In the genomic region with DNA sequence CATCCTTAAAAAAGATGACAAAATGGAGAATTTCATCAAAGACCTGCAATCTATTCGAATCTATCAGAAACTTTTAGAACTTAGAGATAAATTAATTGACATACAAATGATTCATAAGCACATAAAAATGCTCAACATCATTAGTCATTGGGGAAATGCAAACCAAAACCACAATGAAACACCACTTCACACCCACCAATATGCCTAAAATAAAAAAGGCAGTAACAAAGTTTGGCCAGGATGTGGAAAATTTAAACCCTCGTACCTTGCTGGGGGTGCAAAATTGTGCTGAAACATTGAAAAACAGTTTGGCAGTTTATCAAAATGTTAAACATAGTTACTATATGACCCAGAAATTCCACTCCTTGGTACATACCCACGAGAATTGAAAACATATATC, we compare ENCODE assay signal across 12 cellular contexts. TPM values are rescaled to one million over a fixed set of nuclear protein-coding genes. Genes with fewer than 3 reads are reported as not detected.
DNase-seq lines count a peak whose midpoint lies in the region; ATAC-seq, FAIRE-seq and TF ChIP-seq lines count a peak whose summit lies in the region.
"Had no signal": no experiment of that assay in that cellular context is flagged by ENCODE, and none has a peak within 500 bp of the region (broad histone marks: within the 10 kb centered on the region; RNA-seq: fewer than 3 reads in every experiment).

No MANE protein-coding gene starts in this region.

- intact Hi-C loops in pancreas (cut with DNase I) (no loop called here), CD14-positive monocyte (cut with micrococcal nuclease) (no loop called here)

- H2AFZ ChIP-seq in GM23248 = no peak overlapping the region

- H3K4me1 ChIP-seq in GM23248 (ENCODE audit: insufficient read depth) (peaks cover 6% of the 10 kb centered on the region), pancreas (peaks cover 0 to 11% (median 0%) of the 10 kb centered on the region in 3 donors)

- no peak overlapping the region for H3K27ac ChIP-seq in GM23248
- H3K27ac ChIP-seq in epithelial cell of prostate = peak overlapping the region; percentile 4
- H3K27ac ChIP-seq in pancreas = no peak overlapping the region

- H3K36me3 Mint-ChIP-seq in activated CD4-positive, alpha-beta T cell treated with anti-CD3 and anti-CD28 coated beads, Interleukin-2, amount 10 ng/mL, durations not matched to agents 7 days and 5 days (ENCODE audit: low read depth) = peaks cover 12% of the 10 kb centered on the region
- no peaks in the 10 kb centered on the region for H3K36me3 Mint-ChIP-seq in CD14-positive monocyte
- H3K36me3 Mint-ChIP-seq: CD8-positive, alpha-beta T cell had no signal

- no peak for FAIRE-seq in pancreas (lab: Jason Lieb, UNC)

- H3F3A ChIP-seq in GM23248 (ENCODE audit: insufficient read depth) = peaks cover 12% of the 10 kb centered on the region; the same call in 1 of the 2 replicates

- no peaks in the 10 kb centered on the region for H4K20me1 ChIP-seq in GM23248 (ENCODE audit: insufficient read depth)

- ATAC-seq in pancreas = no peak
- ATAC-seq: CD8-positive, alpha-beta T cell; left cardiac atrium had no signal

- H3K9ac ChIP-seq in GM23248 = no peak overlapping the region

- H3K36me3 ChIP-seq in GM23248 (ENCODE audit: low read depth) (no peaks in the 10 kb centered on the region), pancreas (no peaks in the 10 kb centered on the region)

- no peak overlapping the region for H3K27ac Mint-ChIP-seq in activated CD4-positive, alpha-beta T cell treated with anti-CD3 and anti-CD28 coated beads, Interleukin-2, amount 10 ng/mL, durations not matched to agents 7 days and 5 days
- no peak overlapping the region for H3K27ac Mint-ChIP-seq in CD14-positive monocyte
- H3K27ac Mint-ChIP-seq: CD8-positive, alpha-beta T cell; stimulated activated naive B cell treated with anti-CD40 and anti-IgM and Interleukin-4, amounts not matched to agents 10 μg/mL and 1 μg/mL and 100 μg/mL, for 72 hours had no signal

- WGBS in GM23248 (ENCODE audit: low coverage in 1 of 2, low lambda C conversion rate in 2 of 2, missing lambda C conversion rate in 2 of 2), 2 experiments = 14 to 18% methylated on average over 3 of the region's 3 CpGs
- 82 to 86% methylated on average over 3 of the region's 3 CpGs for WGBS in pancreas, 2 donors

- H3K4me3 ChIP-seq in AG10803 (ENCODE audit: low read length) = no peak overlapping the region
- no peak overlapping the region for H3K4me3 ChIP-seq in GM23248
- H3K4me3 ChIP-seq in pancreas = no peak overlapping the region

- peaks cover 35% of the 10 kb centered on the region for H3K4me1 Mint-ChIP-seq in activated CD4-positive, alpha-beta T cell treated with anti-CD3 and anti-CD28 coated beads, Interleukin-2, amount 10 ng/mL, durations not matched to agents 7 days and 5 days
- H3K4me1 Mint-ChIP-seq in CD14-positive monocyte = no peaks in the 10 kb centered on the region

- H3K9me3 ChIP-seq in GM23248 (ENCODE audit: low read depth) = no peaks in the 10 kb centered on the region
- H3K9me3 ChIP-seq in pancreas = no peaks in the 10 kb centered on the region

- no peaks in the 10 kb centered on the region for H3K9me2 ChIP-seq in GM23248 (ENCODE audit: insufficient read depth)

- no peak overlapping the region for H3K4me3 Mint-ChIP-seq in activated CD4-positive, alpha-beta T cell treated with anti-CD3 and anti-CD28 coated beads, Interleukin-2, amount 10 ng/mL, durations not matched to agents 7 days and 5 days
- no peak overlapping the region for H3K4me3 Mint-ChIP-seq in CD14-positive monocyte
- H3K4me3 Mint-ChIP-seq: CD8-positive, alpha-beta T cell; stimulated activated naive B cell treated with anti-CD40 and anti-IgM and Interleukin-4, amounts not matched to agents 10 μg/mL and 1 μg/mL and 100 μg/mL, for 72 hours had no signal

- peaks cover 5% of the 10 kb centered on the region for H3K27me3 Mint-ChIP-seq in activated CD4-positive, alpha-beta T cell treated with anti-CD3 and anti-CD28 coated beads, Interleukin-2, amount 10 ng/mL, durations not matched to agents 7 days and 5 days
- peaks cover 2 to 3% (median 3%) of the 10 kb centered on the region in 3 donors for H3K27me3 Mint-ChIP-seq in CD14-positive monocyte (ENCODE audit: low read depth in 3 of 3)

- POLR2A ChIA-PET in activated CD4-positive, alpha-beta T cell treated with anti-CD3 and anti-CD28 coated beads, Interleukin-2, amount 10 ng/mL, durations not matched to agents 7 days and 5 days (lab: Charles Lee) = no interaction called here

- TF ChIP-seq CTCF in AG10803 (conservative IDR thresholded peaks at IDR 0.05; ENCODE audit: low read length) (no peak), pancreas (IDR thresholded peaks at IDR 0.05) (no peak), CD14-positive monocyte (IDR thresholded peaks at IDR 0.05) (no peak)

- H3K79me2 ChIP-seq in GM23248 (ENCODE audit: insufficient read depth) = no peaks in the 10 kb centered on the region

- CTCF ChIA-PET in activated CD4-positive, alpha-beta T cell treated with anti-CD3 and anti-CD28 coated beads, Interleukin-2, amount 10 ng/mL, durations not matched to agents 7 days and 5 days (lab: Charles Lee) = interaction anchor here (0.7 kb wide), 1 partner anchor 53 kb away, joined by 3 read pairs; the partner anchor contains the start of gene RPIA

- DNase-seq in AG10803 (ENCODE audit: low read depth) = peak; percentile 20
- peak; percentile 62 for DNase-seq in GM23248
- DNase-seq in activated CD4-positive, alpha-beta T cell treated with anti-CD3 and anti-CD28 coated beads, Interleukin-2, amount 10 ng/mL, durations not matched to agents 7 days and 5 days = peak; percentile 37
- DNase-seq in epithelial cell of prostate (ENCODE audit: low read depth, low spot score) = peak; percentile 44
- no peak for DNase-seq in AG20443 (ENCODE audit: low spot score)
- DNase-seq in HuH-7.5 (ENCODE audit: low spot score) = no peak
- no peak for DNase-seq in pancreas
- DNase-seq in CD14-positive monocyte (ENCODE audit: low spot score) = no peak
- DNase-seq: left cardiac atrium; NCI-H2029; stimulated activated naive B cell treated with anti-CD40 and anti-IgM and Interleukin-4, amounts not matched to agents 10 μg/mL and 1 μg/mL and 100 μg/mL, for 72 hours had no signal

- H3K9me3 Mint-ChIP-seq in activated CD4-positive, alpha-beta T cell treated with anti-CD3 and anti-CD28 coated beads, Interleukin-2, amount 10 ng/mL, durations not matched to agents 7 days and 5 days = peaks cover 12% of the 10 kb centered on the region
- H3K9me3 Mint-ChIP-seq in CD14-positive monocyte = peaks cover 6 to 23% (median 11%) of the 10 kb centered on the region in 7 donors

- in situ Hi-C loops in GM23248 (cut with MboI) = no loop called here

- peaks cover 56% of the 10 kb centered on the region for H3K27me3 ChIP-seq in GM23248 (replicated peaks; ENCODE audit: insufficient read depth)
- H3K27me3 ChIP-seq in pancreas = no peaks in the 10 kb centered on the region

- peak overlapping the region; percentile 11 for H3K4me2 ChIP-seq in GM23248 (ENCODE audit: unreplicated experiment)

RNA-seq across cellular contexts. Expression of gene EIF2AK3, which starts 11.5 kb away (rescaled TPM):
- 15.5 and 15.9 TPM in 2 replicates for total RNA-seq in GM23248 (2014; rRNA removed; shearing (Covaris generic))
- polyA plus RNA-seq in GM23248 (2016; fragmentation: Nextera tagmentation; extraction: Ambion mirVana) (7.5 and 7.6 TPM in 2 replicates), pancreas (10 to 100 TPM in 1 of 2 donors, 1 to 10 TPM in 1; 6.2 to 21.6 TPM), CD14-positive monocyte (1 to 10 TPM; 2.0 to 2.3 TPM)
- 10 to 100 TPM; 20.2 to 26.0 TPM for total RNA-seq in activated CD4-positive, alpha-beta T cell treated with anti-CD3 and anti-CD28 coated beads, Interleukin-2, amount 10 ng/mL, durations not matched to agents 7 days and 5 days
- total RNA-seq in pancreas = 10 to 100 TPM; 22.9 to 58.4 (median 29.3) TPM

RNA-seq across cellular contexts. Expression of gene RPIA, which starts 52.7 kb away (rescaled TPM):
- total RNA-seq in GM23248 (2014; rRNA removed; shearing (Covaris generic)) = 3.0 and 5.8 TPM in 2 replicates
- polyA plus RNA-seq in GM23248 (2016; fragmentation: Nextera tagmentation; extraction: Ambion mirVana) (9.2 and 10.6 TPM in 2 replicates), pancreas (10 to 100 TPM; 10.0 to 15.4 TPM), CD14-positive monocyte (10 to 100 TPM; 17.9 to 23.1 TPM)
- 10 to 100 TPM; 34.3 to 41.6 TPM for total RNA-seq in activated CD4-positive, alpha-beta T cell treated with anti-CD3 and anti-CD28 coated beads, Interleukin-2, amount 10 ng/mL, durations not matched to agents 7 days and 5 days
- total RNA-seq in pancreas = 10 to 100 TPM in 4 of 6 donors, 1 to 10 TPM in 2; 8.5 to 11.4 (median 10.3) TPM

Comparison
In these comparisons a context has a peak if more than half of its experiments do, and no peak if none do; other contexts are left out.
1. DNase-seq: peak in AG10803 (single experiment), GM23248 (single experiment), activated CD4-positive, alpha-beta T cell treated with anti-CD3 and anti-CD28 coated beads, Interleukin-2, amount 10 ng/mL, durations not matched to agents 7 days and 5 days (single experiment) and epithelial cell of prostate (single experiment); none in AG20443 (single experiment), HuH-7.5 (single experiment), pancreas (0 of 6) and CD14-positive monocyte (single experiment).